Comparison of ENCODE assay signal across 9 cellular contexts in genomic region chr19:45670670-45671453, GRCh38. TPM values are rescaled to one million over a fixed set of nuclear protein-coding genes. Genes with fewer than 3 reads are reported as not detected.
A peak's percentile ranks its signal among the peaks of the same experiment; 100 is the strongest.
DNase-seq lines count a peak whose midpoint lies in the region; ATAC-seq and TF ChIP-seq lines count a peak whose summit lies in the region.
"Had no signal": no experiment of that assay in that cellular context is flagged by ENCODE, and none has a peak within 500 bp of the region (broad histone marks: within the 10 kb centered on the region; RNA-seq: fewer than 3 reads in every experiment).

No MANE protein-coding gene starts in this region.

- H3K4me1 Mint-ChIP-seq in activated CD8-positive, alpha-beta T cell treated with anti-CD3 and anti-CD28 coated beads, Interleukin-2, amount 10 ng/mL, durations not matched to agents 7 days and 5 days (ENCODE audit: low read depth): peaks cover 36% of the 10 kb centered on the region
- peaks cover 19% of the 10 kb centered on the region for H3K4me1 Mint-ChIP-seq in mesothelial cell of epicardium

- peak; percentile 47 for ATAC-seq in GM21737 (IDR thresholded peaks at IDR 0.05; ENCODE audit: unreplicated experiment)
- ATAC-seq in activated CD8-positive, alpha-beta T cell treated with anti-CD3 and anti-CD28 coated beads, Interleukin-2, amount 10 ng/mL, durations not matched to agents 7 days and 5 days: peak; percentile 40

- peak; percentile 83 for DNase-seq in Daoy (ENCODE audit: low read depth)
- peak; percentile 48 to 71 for DNase-seq in NCI-H1930 (lab: John Stamatoyannopoulos, UW)
- DNase-seq in activated CD8-positive, alpha-beta T cell treated with anti-CD3 and anti-CD28 coated beads, Interleukin-2, amount 10 ng/mL, durations not matched to agents 7 days and 5 days: peak; percentile 81
- no peak for DNase-seq in epithelial cell of proximal tubule (ENCODE audit: low read depth)
- DNase-seq in mesothelial cell of epicardium (ENCODE audit: low spot score in 2 of 2, unreplicated experiment in 2 of 2): peak; percentile 58 to 80
- peak; percentile 11 to 95 (median 63) for DNase-seq in substantia nigra (lab: John Stamatoyannopoulos, UW)
- DNase-seq in H4 (ENCODE audit: low spot score): no peak

- no peak overlapping the region for H3K27ac ChIP-seq in substantia nigra (ENCODE audit: low read depth, low read length, poor library complexity, severe bottlenecking)
- H3K27ac ChIP-seq: SJSA1 had no signal

- CTCF ChIA-PET in activated CD8-positive, alpha-beta T cell treated with anti-CD3 and anti-CD28 coated beads, Interleukin-2, amount 10 ng/mL, durations not matched to agents 7 days and 5 days (lab: Charles Lee): interaction anchor here (0.8 to 5.2 kb wide), 4 partner anchors 10 to 146 kb away, joined by 4 to 31 read pairs (median 10); partner anchors contain the start of genes QPCTL and SNRPD2

- H3K4me3 Mint-ChIP-seq in activated CD8-positive, alpha-beta T cell treated with anti-CD3 and anti-CD28 coated beads, Interleukin-2, amount 10 ng/mL, durations not matched to agents 7 days and 5 days: peak overlapping the region; percentile 59
- peak overlapping the region; percentile 55 for H3K4me3 Mint-ChIP-seq in mesothelial cell of epicardium

- H3K9me3 Mint-ChIP-seq in activated CD8-positive, alpha-beta T cell treated with anti-CD3 and anti-CD28 coated beads, Interleukin-2, amount 10 ng/mL, durations not matched to agents 7 days and 5 days (ENCODE audit: insufficient read depth): no peaks in the 10 kb centered on the region
- no peaks in the 10 kb centered on the region for H3K9me3 Mint-ChIP-seq in mesothelial cell of epicardium

- POLR2A ChIA-PET in activated CD8-positive, alpha-beta T cell treated with anti-CD3 and anti-CD28 coated beads, Interleukin-2, amount 10 ng/mL, durations not matched to agents 7 days and 5 days (lab: Charles Lee): interaction anchor here (0.6 to 1.2 kb wide), 3 partner anchors 9 to 232 kb away, joined by 3 to 4 read pairs (median 4); no protein-coding TSS in a partner anchor

- H3K4me3 ChIP-seq in epithelial cell of proximal tubule (ENCODE audit: low read depth, low read length): peak overlapping the region; percentile 57
- H3K4me3 ChIP-seq: SJSA1 had no signal

- TF ChIP-seq CTCF in epithelial cell of proximal tubule (conservative IDR thresholded peaks at IDR 0.05; ENCODE audit: low read depth, low read length) (no peak), mesothelial cell of epicardium (IDR thresholded peaks at IDR 0.05; ENCODE audit: unreplicated experiment) (no peak)

- no peak overlapping the region for H3K27ac Mint-ChIP-seq in activated CD8-positive, alpha-beta T cell treated with anti-CD3 and anti-CD28 coated beads, Interleukin-2, amount 10 ng/mL, durations not matched to agents 7 days and 5 days
- no peak overlapping the region for H3K27ac Mint-ChIP-seq in mesothelial cell of epicardium

- no peaks in the 10 kb centered on the region for H3K36me3 Mint-ChIP-seq in activated CD8-positive, alpha-beta T cell treated with anti-CD3 and anti-CD28 coated beads, Interleukin-2, amount 10 ng/mL, durations not matched to agents 7 days and 5 days (ENCODE audit: low read depth)
- H3K36me3 Mint-ChIP-seq in mesothelial cell of epicardium: no peaks in the 10 kb centered on the region

- H3K27me3 Mint-ChIP-seq in activated CD8-positive, alpha-beta T cell treated with anti-CD3 and anti-CD28 coated beads, Interleukin-2, amount 10 ng/mL, durations not matched to agents 7 days and 5 days (ENCODE audit: low read depth): peaks cover 2% of the 10 kb centered on the region
- H3K27me3 Mint-ChIP-seq in mesothelial cell of epicardium (ENCODE audit: low read depth): peaks cover 62% of the 10 kb centered on the region

RNA-seq across cellular contexts. Expression of gene GIPR, which starts 2.8 kb away (rescaled TPM):
- total RNA-seq in Daoy (2014; rRNA removed; shearing (Covaris generic)): not detected in 2 replicates
- 1 to 10 TPM; 7.0 to 9.2 TPM for total RNA-seq in activated CD8-positive, alpha-beta T cell treated with anti-CD3 and anti-CD28 coated beads, Interleukin-2, amount 10 ng/mL, durations not matched to agents 7 days and 5 days
- total RNA-seq in epithelial cell of proximal tubule (0.22 and 0.86 TPM in 2 replicates), mesothelial cell of epicardium (3.6 to 5.1 TPM (median 4.1 TPM) in 3 replicates)
- not detected in 2 replicates for total RNA-seq in H4 (2014; rRNA removed; shearing (Covaris generic))

RNA-seq across cellular contexts. Expression of gene SNRPD2, which starts 20.9 kb away (rescaled TPM):
- 580 and 625 TPM in 2 replicates for total RNA-seq in Daoy (2014; rRNA removed; shearing (Covaris generic))
- total RNA-seq in activated CD8-positive, alpha-beta T cell treated with anti-CD3 and anti-CD28 coated beads, Interleukin-2, amount 10 ng/mL, durations not matched to agents 7 days and 5 days: 100 to 1,000 TPM; 634 to 652 TPM
- total RNA-seq in epithelial cell of proximal tubule: 331 and 431 TPM in 2 replicates
- 440 to 462 TPM (median 461 TPM) in 3 replicates for total RNA-seq in mesothelial cell of epicardium
- 318 and 326 TPM in 2 replicates for total RNA-seq in H4 (2014; rRNA removed; shearing (Covaris generic))

RNA-seq across cellular contexts. Expression of gene QPCTL, which starts 21.6 kb away (rescaled TPM):
- total RNA-seq in Daoy (2014; rRNA removed; shearing (Covaris generic)): 13.0 and 22.3 TPM in 2 replicates
- total RNA-seq in activated CD8-positive, alpha-beta T cell treated with anti-CD3 and anti-CD28 coated beads, Interleukin-2, amount 10 ng/mL, durations not matched to agents 7 days and 5 days: 1 to 10 TPM; 6.7 to 8.0 TPM
- total RNA-seq in epithelial cell of proximal tubule: 19.3 and 25.2 TPM in 2 replicates
- 8.0 to 10.6 TPM (median 9.1 TPM) in 3 replicates for total RNA-seq in mesothelial cell of epicardium
- 5.4 and 5.9 TPM in 2 replicates for total RNA-seq in H4 (2014; rRNA removed; shearing (Covaris generic))

RNA-seq across cellular contexts. Expression of gene EML2, which starts 31.7 kb away (rescaled TPM):
- total RNA-seq in Daoy (2014; rRNA removed; shearing (Covaris generic)): 13.0 and 14.2 TPM in 2 replicates
- 10 to 100 TPM; 93.6 to 97.6 TPM for total RNA-seq in activated CD8-positive, alpha-beta T cell treated with anti-CD3 and anti-CD28 coated beads, Interleukin-2, amount 10 ng/mL, durations not matched to agents 7 days and 5 days
- 17.7 and 33.6 TPM in 2 replicates for total RNA-seq in epithelial cell of proximal tubule
- 33.8 to 36.9 TPM (median 34.2 TPM) in 3 replicates for total RNA-seq in mesothelial cell of epicardium
- 5.1 and 11.7 TPM in 2 replicates for total RNA-seq in H4 (2014; rRNA removed; shearing (Covaris generic))

RNA-seq across cellular contexts. Expression of gene FBXO46, which starts 59.8 kb away (rescaled TPM):
- 7.9 and 15.0 TPM in 2 replicates for total RNA-seq in Daoy (2014; rRNA removed; shearing (Covaris generic))
- total RNA-seq in activated CD8-positive, alpha-beta T cell treated with anti-CD3 and anti-CD28 coated beads, Interleukin-2, amount 10 ng/mL, durations not matched to agents 7 days and 5 days: 10 to 100 TPM; 32.6 to 33.9 TPM
- total RNA-seq in epithelial cell of proximal tubule (6.6 and 11.5 TPM in 2 replicates), mesothelial cell of epicardium (30.6 to 37.3 TPM (median 36.6 TPM) in 3 replicates)
- total RNA-seq in H4 (2014; rRNA removed; shearing (Covaris generic)): 2.3 and 2.8 TPM in 2 replicates

Comparison
In these comparisons a context has a peak if more than half of its experiments do, and no peak if none do; other contexts are left out.
1. DNase-seq: peak in Daoy (single experiment), NCI-H1930 (2 of 2), activated CD8-positive, alpha-beta T cell treated with anti-CD3 and anti-CD28 coated beads, Interleukin-2, amount 10 ng/mL, durations not matched to agents 7 days and 5 days (single experiment), mesothelial cell of epicardium (2 of 2) and substantia nigra (49 of 49); none in epithelial cell of proximal tubule (single experiment) and H4 (single experiment).